ENCODE assay signal across 1 cellular context in the genomic region with DNA sequence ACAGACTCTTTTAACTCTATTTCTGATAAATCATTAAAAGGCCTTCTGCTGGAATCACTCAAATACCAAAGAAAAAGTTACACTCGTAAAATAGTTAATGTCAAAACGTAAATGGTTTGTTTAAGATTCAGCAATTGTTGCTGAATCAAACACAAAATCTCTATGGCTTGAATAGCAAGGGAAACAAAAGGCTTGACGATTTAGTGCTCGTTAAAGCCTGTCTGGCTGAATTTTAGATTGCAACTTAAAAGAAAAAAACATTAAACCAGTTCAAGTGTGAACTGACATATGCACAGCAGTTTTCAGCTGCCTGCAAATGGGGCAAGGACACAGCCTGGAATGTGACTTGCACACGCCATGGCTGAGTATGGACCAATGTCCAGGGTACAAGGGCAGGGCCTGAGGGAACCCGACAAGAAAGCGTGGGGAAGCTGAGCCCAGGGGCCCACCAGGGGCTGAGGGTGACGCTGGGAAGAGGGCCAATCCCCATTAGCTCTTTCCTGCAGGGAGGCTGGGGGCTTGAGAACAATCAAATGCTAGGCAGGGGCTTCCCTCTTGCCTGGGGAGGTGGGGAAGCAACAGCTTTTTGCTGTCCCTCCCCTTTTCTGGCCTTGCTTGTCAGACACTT.
TF ChIP-seq lines count a peak whose summit lies in the region.

No MANE protein-coding gene starts in this region.

TF ChIP-seq in SK-N-SH, 30 proteins besides CTCF, POLR2A, EP300 and RAD21 (continued from another document):
- TF ChIP-seq, protein P1, sequence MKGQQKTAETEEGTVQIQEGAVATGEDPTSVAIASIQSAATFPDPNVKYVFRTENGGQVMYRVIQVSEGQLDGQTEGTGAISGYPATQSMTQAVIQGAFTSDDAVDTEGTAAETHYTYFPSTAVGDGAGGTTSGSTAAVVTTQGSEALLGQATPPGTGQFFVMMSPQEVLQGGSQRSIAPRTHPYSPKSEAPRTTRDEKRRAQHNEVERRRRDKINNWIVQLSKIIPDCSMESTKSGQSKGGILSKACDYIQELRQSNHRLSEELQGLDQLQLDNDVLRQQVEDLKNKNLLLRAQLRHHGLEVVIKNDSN (IDR thresholded peaks at IDR 0.05; ENCODE audit: borderline replicate concordance, low read depth), result no peak
- TF ChIP-seq FOXJ3 (CRISPR knock-in tag; IDR thresholded peaks at IDR 0.05) (no peak), JUND (IDR thresholded peaks at IDR 0.05) (no peak), CHD2 (IDR thresholded peaks at IDR 0.05; ENCODE audit: low read length, partially characterized antibody) (no peak)
